Comparison of ENCODE assay signal across 14 cellular contexts in genomic region chr4:89300060-89300459, GRCh38. TPM values are rescaled to one million over a fixed set of nuclear protein-coding genes. Genes with fewer than 3 reads are reported as not detected.
DNase-seq lines count a peak whose midpoint lies in the region; ATAC-seq and TF ChIP-seq lines count a peak whose summit lies in the region.
"Had no signal": no experiment of that assay in that cellular context is flagged by ENCODE, and none has a peak within 500 bp of the region (broad histone marks: within the 10 kb centered on the region; RNA-seq: fewer than 3 reads in every experiment).

No MANE protein-coding gene starts in this region.

- H3K36me3 Mint-ChIP-seq in T-cell = no peaks in the 10 kb centered on the region
- H3K36me3 Mint-ChIP-seq in stimulated activated memory B cell treated with anti-CD40 and anti-IgM and Interleukin-4, amounts not matched to agents 10 μg/mL and 1 μg/mL and 100 μg/mL, for 72 hours = no peaks in the 10 kb centered on the region
- H3K36me3 Mint-ChIP-seq: naive B cell had no signal

- H3K4me1 ChIP-seq in right atrium auricular region = peaks cover 0 to 54% of the 10 kb centered on the region in 2 donors
- H3K4me1 ChIP-seq in right cardiac atrium (ENCODE audit: control insufficient read depth, insufficient read depth, low read length) = no peaks in the 10 kb centered on the region
- peaks cover 78% of the 10 kb centered on the region for H3K4me1 ChIP-seq in effector memory CD4-positive, alpha-beta T cell (ENCODE audit: control insufficient read depth, insufficient read depth, low read length, poor library complexity, severe bottlenecking)
- H3K4me1 ChIP-seq in transverse colon = peaks cover 4 to 89% (median 60%) of the 10 kb centered on the region in 4 donors
- H3K4me1 ChIP-seq: psoas muscle had no signal

- H3K4me1 Mint-ChIP-seq in T-cell = peaks cover 85 to 88% (median 87%) of the 10 kb centered on the region in 3 donors
- H3K4me1 Mint-ChIP-seq in stimulated activated memory B cell treated with anti-CD40 and anti-IgM and Interleukin-4, amounts not matched to agents 10 μg/mL and 1 μg/mL and 100 μg/mL, for 72 hours = peaks cover 42% of the 10 kb centered on the region

- CTCF ChIA-PET in T-cell (lab: Charles Lee) = interaction anchor here (0.6 to 5.0 kb wide), 13 partner anchors 8 to 145 kb away, joined by 3 to 22 read pairs (median 4); partner anchors contain the start of gene GPRIN3 (in 1 of the 2)

- H3K27ac Mint-ChIP-seq in T-cell = peak overlapping the region; percentile 98 to 99
- no peak overlapping the region for H3K27ac Mint-ChIP-seq in stimulated activated memory B cell treated with anti-CD40 and anti-IgM and Interleukin-4, amounts not matched to agents 10 μg/mL and 1 μg/mL and 100 μg/mL, for 72 hours
- H3K27ac Mint-ChIP-seq: naive B cell had no signal

- H3K4me3 Mint-ChIP-seq in T-cell = peak overlapping the region; percentile 56 to 84 (median 79)
- H3K4me3 Mint-ChIP-seq in stimulated activated memory B cell treated with anti-CD40 and anti-IgM and Interleukin-4, amounts not matched to agents 10 μg/mL and 1 μg/mL and 100 μg/mL, for 72 hours = no peak overlapping the region

- no peak for TF ChIP-seq POLR2A in transverse colon (IDR thresholded peaks at IDR 0.05)

- TF ChIP-seq EP300 in transverse colon (IDR thresholded peaks at IDR 0.05; ENCODE audit: low read depth) = no peak

- ATAC-seq in right cardiac atrium = no peak
- no peak for ATAC-seq in T-cell (replicated peaks in 1 of 4)
- ATAC-seq in stimulated activated memory B cell treated with anti-CD40 and anti-IgM and Interleukin-4, amounts not matched to agents 10 μg/mL and 1 μg/mL and 100 μg/mL, for 72 hours = no peak
- ATAC-seq: psoas muscle had no signal

- H3K36me3 ChIP-seq in right atrium auricular region (no peaks in the 10 kb centered on the region), transverse colon (no peaks in the 10 kb centered on the region)
- H3K36me3 ChIP-seq in effector memory CD4-positive, alpha-beta T cell (ENCODE audit: control insufficient read depth, insufficient read depth, low read length) = no peaks in the 10 kb centered on the region

- H3K4me3 ChIP-seq in right atrium auricular region = no peak overlapping the region
- H3K4me3 ChIP-seq in right cardiac atrium (ENCODE audit: low read length) = no peak overlapping the region
- H3K4me3 ChIP-seq in effector memory CD4-positive, alpha-beta T cell (ENCODE audit: insufficient read depth, low read depth, low read length, poor library complexity, severe bottlenecking) = peak overlapping the region; percentile 55
- no peak overlapping the region for H3K4me3 ChIP-seq in transverse colon
- H3K4me3 ChIP-seq: K562 had no signal

- H3K27me3 Mint-ChIP-seq in T-cell = no peaks in the 10 kb centered on the region
- no peaks in the 10 kb centered on the region for H3K27me3 Mint-ChIP-seq in stimulated activated memory B cell treated with anti-CD40 and anti-IgM and Interleukin-4, amounts not matched to agents 10 μg/mL and 1 μg/mL and 100 μg/mL, for 72 hours

- in situ Hi-C loops in transverse colon (cut with MboI; ENCODE audit: low pct_ligation_motif_present in 1 of 4, low pct_unique_long_range_greater_than_20kb in 1 of 4, low sequenced_read_pairs in 3 of 4) = no loop called here

- DNase-seq in right atrium auricular region (ENCODE audit: low spot score) = no peak
- DNase-seq in right cardiac atrium = no peak
- DNase-seq in T-cell = no peak
- no peak for DNase-seq in effector memory CD4-positive, alpha-beta T cell
- DNase-seq in transverse colon = no peak
- no peak for DNase-seq in islet precursor cell
- no peak for DNase-seq in Kasumi-1 (lab: John Stamatoyannopoulos, UW)
- DNase-seq: activated gamma-delta T cell treated with Interleukin-2 at 50 U/mL for 16 hours, naive B cell, psoas muscle, SHP77 treated with DMSO at 0.1 percent for 48 hours, T-helper 9 cell had no signal

- intact Hi-C loops in right cardiac atrium (cut with DNase I) = loop anchor here in 1 of 4 donors (10.0 kb wide), 1 partner anchor 55 kb away; no protein-coding TSS in a partner anchor
- intact Hi-C loops in transverse colon (cut with DNase I; ENCODE audit: low total_unique reads) = no loop called here

- no peaks in the 10 kb centered on the region for H3K9me3 Mint-ChIP-seq in T-cell
- H3K9me3 Mint-ChIP-seq in stimulated activated memory B cell treated with anti-CD40 and anti-IgM and Interleukin-4, amounts not matched to agents 10 μg/mL and 1 μg/mL and 100 μg/mL, for 72 hours = no peaks in the 10 kb centered on the region
- H3K9me3 Mint-ChIP-seq: naive B cell had no signal

- H3K27me3 ChIP-seq in right atrium auricular region (no peaks in the 10 kb centered on the region), right cardiac atrium (ENCODE audit: control insufficient read depth, insufficient read depth) (no peaks in the 10 kb centered on the region), transverse colon (no peaks in the 10 kb centered on the region)
- no peaks in the 10 kb centered on the region for H3K27me3 ChIP-seq in effector memory CD4-positive, alpha-beta T cell (replicated peaks; ENCODE audit: control insufficient read depth, insufficient read depth, low read length, poor library complexity, severe bottlenecking)

- H3K27ac ChIP-seq in right atrium auricular region = peak overlapping the region; percentile 65 to 80
- H3K27ac ChIP-seq in right cardiac atrium (ENCODE audit: low read length) = no peak overlapping the region
- peak overlapping the region; percentile 78 for H3K27ac ChIP-seq in effector memory CD4-positive, alpha-beta T cell (ENCODE audit: insufficient read depth, low read length, poor library complexity, severe bottlenecking)
- peak overlapping the region; percentile 81 to 88 (median 85) for H3K27ac ChIP-seq in transverse colon
- H3K27ac ChIP-seq: psoas muscle had no signal

- POLR2A ChIA-PET in T-cell (lab: Charles Lee) = interaction anchor here (0.6 to 3.0 kb wide), 6 partner anchors 10 to 1279 kb away, joined by 3 to 27 read pairs (median 6); no protein-coding TSS in a partner anchor

- WGBS in right cardiac atrium = 97% methylated on average over 2 of the region's 2 CpGs
- 63 to 83% methylated on average over 2 of the region's 2 CpGs for WGBS in transverse colon (ENCODE audit: low coverage in 1 of 2), 2 donors

- TF ChIP-seq CTCF in right atrium auricular region (IDR thresholded peaks at IDR 0.05) (no peak), transverse colon (IDR thresholded peaks at IDR 0.05) (no peak)

- no peaks in the 10 kb centered on the region for H3K9me3 ChIP-seq in right atrium auricular region
- H3K9me3 ChIP-seq in right cardiac atrium (ENCODE audit: control insufficient read depth, low read length) = no peaks in the 10 kb centered on the region
- H3K9me3 ChIP-seq in effector memory CD4-positive, alpha-beta T cell (ENCODE audit: control insufficient read depth, low read length) = no peaks in the 10 kb centered on the region
- H3K9me3 ChIP-seq in transverse colon = no peaks in the 10 kb centered on the region
- H3K9me3 ChIP-seq: psoas muscle had no signal

RNA-seq across cellular contexts. Expression of gene GPRIN3, which starts 7.5 kb away (rescaled TPM):
- total RNA-seq in right atrium auricular region (1 to 10 TPM; 5.2 to 7.8 TPM), right cardiac atrium (10 to 100 TPM in 1 of 4 donors, 1 to 10 TPM in 3; 4.8 to 10.3 (median 9.0) TPM), T-cell (10 to 100 TPM; 17.4 to 56.1 (median 23.0) TPM), transverse colon (10 to 100 TPM; 10.1 to 21.4 (median 12.8) TPM)
- 2.1 TPM for polyA plus RNA-seq in right cardiac atrium
- polyA plus RNA-seq: K562 had no signal
